7 cellular contexts compared by ENCODE assay signal in the genomic region with DNA sequence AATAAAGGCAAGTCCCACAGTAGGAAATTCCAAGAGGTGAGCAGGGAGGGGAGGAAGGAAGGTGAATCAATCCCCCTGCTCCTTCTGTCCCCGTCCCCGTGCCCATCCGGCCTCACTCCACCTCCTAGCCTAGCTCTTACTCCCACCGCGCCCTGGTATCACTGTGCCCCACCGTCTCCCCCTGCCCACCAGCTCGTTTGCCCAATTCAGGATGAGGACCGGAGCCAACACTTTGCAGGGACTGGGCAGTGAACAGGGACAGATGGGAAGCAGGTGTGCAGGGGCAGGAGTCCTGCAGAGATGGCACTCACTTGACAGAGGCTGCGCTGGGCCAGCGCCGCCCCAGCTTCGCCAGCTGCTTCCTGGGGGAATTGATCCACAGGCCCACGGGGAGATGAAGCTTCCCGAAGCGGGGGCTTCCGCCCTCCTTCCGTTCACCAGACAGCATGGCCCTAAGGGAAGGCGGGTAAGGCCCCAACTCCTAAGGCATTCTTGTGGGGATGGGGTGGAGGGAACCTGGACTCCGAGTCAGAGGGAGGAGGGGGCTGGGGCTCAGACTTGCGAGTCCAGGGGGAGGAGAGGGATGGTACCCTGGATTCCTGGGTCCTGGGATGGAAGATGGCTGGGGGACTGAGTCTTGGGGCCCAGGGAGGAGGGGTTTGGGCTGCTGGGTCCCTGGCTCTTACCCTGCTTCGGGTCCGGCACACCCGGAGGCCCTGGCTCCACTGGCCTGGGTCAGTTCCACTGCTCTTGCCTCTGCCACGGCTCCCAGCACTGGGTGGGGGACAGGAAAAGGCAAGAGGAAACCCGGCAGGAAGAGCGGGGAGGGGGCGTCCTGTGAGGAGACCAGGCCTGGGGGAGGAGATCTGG. TPM values are rescaled to one million over a fixed set of nuclear protein-coding genes. Genes with fewer than 3 reads are reported as not detected.
DNase-seq lines count a peak whose midpoint lies in the region; ATAC-seq and TF ChIP-seq lines count a peak whose summit lies in the region.

A gene with protein sequence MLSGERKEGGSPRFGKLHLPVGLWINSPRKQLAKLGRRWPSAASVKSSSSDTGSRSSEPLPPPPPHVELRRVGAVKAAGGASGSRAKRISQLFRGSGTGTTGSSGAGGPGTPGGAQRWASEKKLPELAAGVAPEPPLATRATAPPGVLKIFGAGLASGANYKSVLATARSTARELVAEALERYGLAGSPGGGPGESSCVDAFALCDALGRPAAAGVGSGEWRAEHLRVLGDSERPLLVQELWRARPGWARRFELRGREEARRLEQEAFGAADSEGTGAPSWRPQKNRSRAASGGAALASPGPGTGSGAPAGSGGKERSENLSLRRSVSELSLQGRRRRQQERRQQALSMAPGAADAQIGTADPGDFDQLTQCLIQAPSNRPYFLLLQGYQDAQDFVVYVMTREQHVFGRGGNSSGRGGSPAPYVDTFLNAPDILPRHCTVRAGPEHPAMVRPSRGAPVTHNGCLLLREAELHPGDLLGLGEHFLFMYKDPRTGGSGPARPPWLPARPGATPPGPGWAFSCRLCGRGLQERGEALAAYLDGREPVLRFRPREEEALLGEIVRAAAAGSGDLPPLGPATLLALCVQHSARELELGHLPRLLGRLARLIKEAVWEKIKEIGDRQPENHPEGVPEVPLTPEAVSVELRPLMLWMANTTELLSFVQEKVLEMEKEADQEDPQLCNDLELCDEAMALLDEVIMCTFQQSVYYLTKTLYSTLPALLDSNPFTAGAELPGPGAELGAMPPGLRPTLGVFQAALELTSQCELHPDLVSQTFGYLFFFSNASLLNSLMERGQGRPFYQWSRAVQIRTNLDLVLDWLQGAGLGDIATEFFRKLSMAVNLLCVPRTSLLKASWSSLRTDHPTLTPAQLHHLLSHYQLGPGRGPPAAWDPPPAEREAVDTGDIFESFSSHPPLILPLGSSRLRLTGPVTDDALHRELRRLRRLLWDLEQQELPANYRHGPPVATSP (minus strand): TSS at position 776 of the 870 bp plus-strand sequence. CDS start 328 bp downstream, at position 448.

- peak within 1 kb of the TSS; percentile 71 for H3K27ac ChIP-seq in layer of hippocampus (ENCODE audit: low read depth, low read length)

- peaks cover 36% of the 10 kb centered on the region for H3K4me1 Mint-ChIP-seq in brain
- H3K4me1 Mint-ChIP-seq in activated CD4-positive, alpha-beta T cell treated with anti-CD3 and anti-CD28 coated beads for 36 hours: peaks cover 17% of the 10 kb centered on the region

- no peaks in the 10 kb centered on the region for H3K27me3 ChIP-seq in layer of hippocampus (ENCODE audit: control insufficient read depth, insufficient read depth, low read length)

- POLR2A ChIA-PET in activated CD4-positive, alpha-beta T cell treated with anti-CD3 and anti-CD28 coated beads for 36 hours (lab: Charles Lee): interaction anchor here (0.5 kb wide), 1 partner anchor 50 kb away, joined by 3 read pairs; no protein-coding TSS in a partner anchor

- H3K27ac Mint-ChIP-seq in brain: peak within 1 kb of the TSS in 3 of 5 experiments; percentile 61 to 75 (median 72)
- H3K27ac Mint-ChIP-seq in activated CD4-positive, alpha-beta T cell treated with anti-CD3 and anti-CD28 coated beads for 36 hours: no peak within 1 kb of the TSS

- intact Hi-C loops in activated CD4-positive, alpha-beta T cell treated with anti-CD3 and anti-CD28 coated beads for 36 hours (cut with DNase I, micrococcal nuclease): loop anchor here (1.0 to 5.0 kb wide), 8 partner anchors 19 to 703 kb away; a partner anchor contains a TSS

- peaks cover 0 to 5% (median 3%) of the 10 kb centered on the region in 5 experiments for H3K9me3 Mint-ChIP-seq in brain
- H3K9me3 Mint-ChIP-seq in activated CD4-positive, alpha-beta T cell treated with anti-CD3 and anti-CD28 coated beads for 36 hours (ENCODE audit: low read depth): no peaks in the 10 kb centered on the region

- H3K36me3 Mint-ChIP-seq in brain: no peaks in the 10 kb centered on the region
- H3K36me3 Mint-ChIP-seq in activated CD4-positive, alpha-beta T cell treated with anti-CD3 and anti-CD28 coated beads for 36 hours (ENCODE audit: low read depth): no peaks in the 10 kb centered on the region

- TF ChIP-seq CTCF in brain (conservative IDR thresholded peaks at IDR 0.05): no peak
- no peak for TF ChIP-seq CTCF in subcutaneous adipose tissue (IDR thresholded peaks at IDR 0.05; ENCODE audit: low read depth)

- ATAC-seq in activated CD4-positive, alpha-beta T cell treated with anti-CD3 and anti-CD28 coated beads for 36 hours: no peak

- peak within 1 kb of the TSS; percentile 52 to 84 (median 80) for H3K4me3 Mint-ChIP-seq in brain
- no peak within 1 kb of the TSS for H3K4me3 Mint-ChIP-seq in activated CD4-positive, alpha-beta T cell treated with anti-CD3 and anti-CD28 coated beads for 36 hours

- H3K27me3 Mint-ChIP-seq in brain: peaks cover 14% of the 10 kb centered on the region
- peaks cover 3% of the 10 kb centered on the region for H3K27me3 Mint-ChIP-seq in activated CD4-positive, alpha-beta T cell treated with anti-CD3 and anti-CD28 coated beads for 36 hours

- CTCF ChIA-PET in activated CD4-positive, alpha-beta T cell treated with anti-CD3 and anti-CD28 coated beads for 36 hours (lab: Charles Lee): interaction anchor here (0.6 to 2.1 kb wide), 3 partner anchors 12 to 64 kb away, joined by 3 to 12 read pairs (median 6); no protein-coding TSS in a partner anchor

- peak; percentile 35 for DNase-seq in NCI-H1092 treated with DMSO at 0.1 percent for 48 hours (lab: John Stamatoyannopoulos, UW)
- DNase-seq in pons (ENCODE audit: low spot score): no peak
- no peak for DNase-seq in activated CD4-positive, alpha-beta T cell treated with anti-CD3 and anti-CD28 coated beads for 36 hours
- no peak for DNase-seq in activated CD4-positive, CD25-positive, alpha-beta regulatory T cell treated with anti-CD3 and anti-CD28 coated beads, Interleukin-2, amount 50 U/mL, for 72 hours

RNA-seq across cellular contexts. Expression of the gene that starts here (rescaled TPM):
- polyA plus RNA-seq in brain (ENCODE audit: insufficient read depth, low read depth, low replicate concordance): 4.7 TPM
- 10 to 100 TPM in 3 of 4 donors, 1 to 10 TPM in 1; 4.1 to 38.1 (median 11.5) TPM for total RNA-seq in subcutaneous adipose tissue
- under 1 TPM; 0.67 to 0.73 TPM for total RNA-seq in activated CD4-positive, alpha-beta T cell treated with anti-CD3 and anti-CD28 coated beads for 36 hours
